In genomic region chr10:74585231-74586087, GRCh38 we compare ENCODE assay signal across 8 cellular contexts.
DNase-seq lines count a peak whose midpoint lies in the region; ATAC-seq and TF ChIP-seq lines count a peak whose summit lies in the region.

No MANE protein-coding gene starts in this region.

- H3K9me3 Mint-ChIP-seq in T-helper 2 cell treated with Interferon-gamma antibody and Interleukin-4, amounts not matched to agents 5 μg/mL and 100 μg/mL, for 36 hours = peaks cover 13% of the 10 kb centered on the region

- TF ChIP-seq CTCF in neural cell (IDR thresholded peaks at IDR 0.05; ENCODE audit: poor library complexity, severe bottlenecking) (no peak), transverse colon (IDR thresholded peaks at IDR 0.05) (no peak)

- peaks cover 7 to 54% (median 16%) of the 10 kb centered on the region in 4 donors for H3K4me1 ChIP-seq in transverse colon

- no peaks in the 10 kb centered on the region for H3K79me2 ChIP-seq in neural cell (replicated peaks; ENCODE audit: insufficient read depth, low read length)

- peak overlapping the region; percentile 61 for H3K4me2 ChIP-seq in neural cell (ENCODE audit: low read length)

- TF ChIP-seq POLR2A in transverse colon (IDR thresholded peaks at IDR 0.05) = no peak

- H3K4me3 ChIP-seq in neural cell (ENCODE audit: low read length) (peak overlapping the region; percentile 51), transverse colon (peak overlapping the region in 1 of 4 donors; percentile 12)

- H3K36me3 ChIP-seq in neural cell (ENCODE audit: insufficient read depth, low read length) = no peaks in the 10 kb centered on the region
- H3K36me3 ChIP-seq in transverse colon = no peaks in the 10 kb centered on the region

- H3F3A ChIP-seq in neural cell (ENCODE audit: insufficient read depth, low read length, poor library complexity, severe bottlenecking) = peaks cover 13% of the 10 kb centered on the region

- peak overlapping the region; percentile 96 for H3K27ac Mint-ChIP-seq in T-helper 2 cell treated with Interferon-gamma antibody and Interleukin-4, amounts not matched to agents 5 μg/mL and 100 μg/mL, for 36 hours

- no peaks in the 10 kb centered on the region for H3K27me3 Mint-ChIP-seq in T-helper 2 cell treated with Interferon-gamma antibody and Interleukin-4, amounts not matched to agents 5 μg/mL and 100 μg/mL, for 36 hours (ENCODE audit: low read depth)

- DNase-seq in DMS 273 treated with DMSO at 0.1 percent for 48 hours (lab: John Stamatoyannopoulos, UW) (peak; percentile 60), transverse colon (no peak), hepatic stellate cell (ENCODE audit: low spot score) (no peak)
- DNase-seq in T-helper 2 cell treated with Interferon-gamma antibody and Interleukin-4, amounts not matched to agents 5 μg/mL and 100 μg/mL, for 36 hours (ENCODE audit: low spot score) = peak; percentile 76

- peak overlapping the region; percentile 25 for H2AFZ ChIP-seq in neural cell (ENCODE audit: low read depth, low read length)

- H3K4me1 Mint-ChIP-seq in T-helper 2 cell treated with Interferon-gamma antibody and Interleukin-4, amounts not matched to agents 5 μg/mL and 100 μg/mL, for 36 hours (ENCODE audit: low read depth) = peaks cover 64% of the 10 kb centered on the region

- intact Hi-C loops in transverse colon (cut with DNase I; ENCODE audit: low total_unique reads) = no loop called here

- H3K27ac ChIP-seq in cingulate gyrus (ENCODE audit: low read depth, low read length) (peak overlapping the region; percentile 15), neural cell (ENCODE audit: low read length) (peak overlapping the region; percentile 88), transverse colon (peak overlapping the region; percentile 39 to 70 (median 66))

- peaks cover 22% of the 10 kb centered on the region for H3K36me3 Mint-ChIP-seq in T-helper 2 cell treated with Interferon-gamma antibody and Interleukin-4, amounts not matched to agents 5 μg/mL and 100 μg/mL, for 36 hours (ENCODE audit: low read depth)

- peak; percentile 31 for TF ChIP-seq RAD21 in neural cell (conservative IDR thresholded peaks at IDR 0.05)

- H4K20me1 ChIP-seq in neural cell (ENCODE audit: insufficient read depth) = no peaks in the 10 kb centered on the region

- no peaks in the 10 kb centered on the region for H3K9me3 ChIP-seq in neural cell (ENCODE audit: low read length)
- no peaks in the 10 kb centered on the region for H3K9me3 ChIP-seq in transverse colon

- no peaks in the 10 kb centered on the region for H3K27me3 ChIP-seq in neural cell (ENCODE audit: insufficient read depth, low read depth, low read length)
- no peaks in the 10 kb centered on the region for H3K27me3 ChIP-seq in transverse colon

- 23 to 31% methylated on average over 8 of the region's 8 CpGs for WGBS in transverse colon (ENCODE audit: low coverage in 1 of 2), 2 donors

- TF ChIP-seq EP300 in neural cell (conservative IDR thresholded peaks at IDR 0.05; ENCODE audit: poor library complexity, severe bottlenecking) (peak; percentile 55), transverse colon (IDR thresholded peaks at IDR 0.05; ENCODE audit: low read depth) (no peak)

- ATAC-seq in GM21360 (IDR thresholded peaks at IDR 0.05; ENCODE audit: unreplicated experiment) (peak; percentile 56), HG03571 (IDR thresholded peaks at IDR 0.05; ENCODE audit: unreplicated experiment) (peak; percentile 77)

- in situ Hi-C loops in transverse colon (cut with MboI; ENCODE audit: low pct_ligation_motif_present in 1 of 4, low pct_unique_long_range_greater_than_20kb in 1 of 4, low sequenced_read_pairs in 3 of 4) = no loop called here

- peak overlapping the region; percentile 78 for H3K4me3 Mint-ChIP-seq in T-helper 2 cell treated with Interferon-gamma antibody and Interleukin-4, amounts not matched to agents 5 μg/mL and 100 μg/mL, for 36 hours

- H3K9me2 ChIP-seq in neural cell (ENCODE audit: insufficient read depth, low read length) = no peaks in the 10 kb centered on the region

- peak overlapping the region; percentile 58 for H3K9ac ChIP-seq in neural cell (ENCODE audit: low read length)

TF ChIP-seq in neural cell, 6 proteins besides CTCF, POLR2A, EP300 and RAD21:
- TF ChIP-seq MXI1 (conservative IDR thresholded peaks at IDR 0.05; ENCODE audit: poor library complexity, severe bottlenecking) (no peak), EZH2 (IDR thresholded peaks at IDR 0.05; ENCODE audit: borderline replicate concordance, insufficient read depth, low read length, poor library complexity, severe bottlenecking) (no peak), REST (IDR thresholded peaks at IDR 0.05; ENCODE audit: borderline replicate concordance) (peak; percentile 60), POLR2AphosphoS5 (IDR thresholded peaks at IDR 0.05) (peak; percentile 72), SMC3 (conservative IDR thresholded peaks at IDR 0.05; ENCODE audit: poor library complexity) (peak; percentile 32), TAF1 (IDR thresholded peaks at IDR 0.05; ENCODE audit: low read depth) (no peak)

Comparison
In these comparisons a context has a peak if more than half of its experiments do, and no peak if none do; other contexts are left out.
1. DNase-seq: peak in DMS 273 treated with DMSO at 0.1 percent for 48 hours (single experiment) and T-helper 2 cell treated with Interferon-gamma antibody and Interleukin-4, amounts not matched to agents 5 μg/mL and 100 μg/mL, for 36 hours (single experiment); none in transverse colon (single experiment) and hepatic stellate cell (single experiment).
2. H3K27ac ChIP-seq: peak in every context shown above with its lines; median percentile 88 in neural cell; 66 in transverse colon; 15 in cingulate gyrus.